19 cellular contexts compared by ENCODE assay signal in the genomic region with DNA sequence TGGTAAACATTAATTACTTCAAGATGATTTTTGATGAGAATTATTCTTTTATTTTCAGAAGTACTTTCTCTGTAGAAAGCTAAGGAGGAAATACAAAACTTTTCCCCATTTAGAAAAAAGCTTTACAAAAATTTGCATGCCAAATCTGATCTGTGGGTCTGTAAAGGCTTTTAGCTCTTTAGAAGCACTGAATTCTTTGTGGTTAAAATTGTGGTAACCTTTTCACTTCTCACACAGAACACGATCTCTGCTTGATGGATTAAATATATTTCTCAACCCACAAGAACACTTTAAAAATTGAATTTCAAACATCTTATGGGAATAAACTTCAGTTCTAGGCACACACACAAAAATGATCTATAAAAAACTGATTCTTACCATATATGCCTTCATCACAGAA.
DNase-seq lines count a peak whose midpoint lies in the region; ATAC-seq and TF ChIP-seq lines count a peak whose summit lies in the region.
"Had no signal": no experiment of that assay in that cellular context is flagged by ENCODE, and none has a peak within 500 bp of the region (broad histone marks: within the 10 kb centered on the region; RNA-seq: fewer than 3 reads in every experiment).

No MANE protein-coding gene starts in this region.

- H3K27ac ChIP-seq in Karpas-422 (ENCODE audit: low read length) (peak overlapping the region; percentile 89), gastrocnemius medialis (no peak overlapping the region)
- H3K27ac ChIP-seq: ascending aorta, hepatocyte, HL-60, RWPE1, tibial artery had no signal

- peaks cover 0 to 76% (median 40%) of the 10 kb centered on the region in 3 donors for H3K36me3 Mint-ChIP-seq in naive thymus-derived CD8-positive, alpha-beta T cell

- H3K4me2 ChIP-seq in Karpas-422 (ENCODE audit: low read depth, low read length, poor library complexity, severe bottlenecking) = peak overlapping the region; percentile 75
- H3K4me2 ChIP-seq: hepatocyte had no signal

- in situ Hi-C loops in astrocyte of the cerebellum (cut with HindIII; ENCODE audit: low sequenced_read_pairs) (loop anchor here (5.0 kb wide), 1 partner anchor 85 kb away; a partner anchor contains a TSS), gastrocnemius medialis (cut with MboI; ENCODE audit: low sequenced_read_pairs in 4 of 4) (no loop called here)

- H3K9me3 ChIP-seq in Karpas-422 (ENCODE audit: low read length) (no peaks in the 10 kb centered on the region), gastrocnemius medialis (no peaks in the 10 kb centered on the region)
- H3K9me3 ChIP-seq: ascending aorta, tibial artery had no signal

- H3K4me3 Mint-ChIP-seq in naive thymus-derived CD8-positive, alpha-beta T cell = peak overlapping the region in 7 of 10 donors; percentile 2 to 60 (median 21)

- no peak overlapping the region for H3K4me3 ChIP-seq in GM12865 (ENCODE audit: low read depth, low read length)
- H3K4me3 ChIP-seq in Karpas-422 (ENCODE audit: low read length) = peak overlapping the region; percentile 27
- no peak overlapping the region for H3K4me3 ChIP-seq in astrocyte of the cerebellum (ENCODE audit: low read depth, low read length)
- no peak overlapping the region for H3K4me3 ChIP-seq in gastrocnemius medialis
- H3K4me3 ChIP-seq: ascending aorta, hepatocyte, tibial artery had no signal

- POLR2A ChIA-PET in naive thymus-derived CD8-positive, alpha-beta T cell (lab: Charles Lee) = no interaction called here

- DNase-seq in GM12865 (ENCODE audit: low read depth) (peak; percentile 17), Karpas-422 (peak; percentile 77), astrocyte of the cerebellum (ENCODE audit: low read depth) (peak; percentile 55), EL (no peak), gastrocnemius medialis (no peak), retina (no peak)
- DNase-seq in naive thymus-derived CD8-positive, alpha-beta T cell = peak in 3 of 10 donors; percentile 6 to 14 (median 11)
- DNase-seq: activated gamma-delta T cell treated with Interleukin-2 at 50 U/mL for 16 hours; IMR-90; NCI-H187 treated with DMSO at 0.1 percent for 48 hours; NCI-H446; stimulated activated CD4-positive, alpha-beta T cell treated with anti-CD3 and anti-CD28 coated beads, Interleukin-2, amount 100 ng/mL, for 24 hours; stimulated activated naive CD8-positive, alpha-beta T cell treated with anti-CD3 and anti-CD28 coated beads, Interleukin-15, Interleukin-2, amounts not matched to agents 100 U/mL and 50 U/mL, for 24 hours; SW 1271; tibial artery had no signal

- H3K27me3 ChIP-seq in Karpas-422 (ENCODE audit: low read length) (no peaks in the 10 kb centered on the region), gastrocnemius medialis (no peaks in the 10 kb centered on the region)
- H3K27me3 ChIP-seq: ascending aorta, hepatocyte, tibial artery had no signal

- no peaks in the 10 kb centered on the region for H3K27me3 Mint-ChIP-seq in naive thymus-derived CD8-positive, alpha-beta T cell

- intact Hi-C loops in gastrocnemius medialis (cut with DNase I; ENCODE audit: low total_unique reads) = no loop called here

- H3K9me3 Mint-ChIP-seq in naive thymus-derived CD8-positive, alpha-beta T cell = no peaks in the 10 kb centered on the region

- H2AFZ ChIP-seq in Karpas-422 (ENCODE audit: low read length) = no peak overlapping the region
- H2AFZ ChIP-seq: hepatocyte had no signal

- TF ChIP-seq CTCF in GM12865 (IDR thresholded peaks at IDR 0.05; ENCODE audit: insufficient read depth, low read depth, low read length, missing control alignments) = no peak
- TF ChIP-seq CTCF in astrocyte of the cerebellum (IDR thresholded peaks at IDR 0.05; ENCODE audit: low read depth, low read length, missing control alignments) = no peak
- no peak for TF ChIP-seq CTCF in gastrocnemius medialis (IDR thresholded peaks at IDR 0.05 in 4 of 5, conservative IDR thresholded peaks at IDR 0.05 in 1 of 5)

- H3K79me2 ChIP-seq in Karpas-422 (ENCODE audit: low read length) = no peaks in the 10 kb centered on the region; the same call in 1 of the 2 replicates
- H3K79me2 ChIP-seq: hepatocyte had no signal

- no peaks in the 10 kb centered on the region for H4K20me1 ChIP-seq in Karpas-422 (ENCODE audit: insufficient read depth, low read depth, low read length)

- H3K36me3 ChIP-seq in Karpas-422 (ENCODE audit: insufficient read depth, low read length) (peaks cover 18% of the 10 kb centered on the region; the same call in 1 of the 2 replicates), gastrocnemius medialis (peaks cover 0 to 26% of the 10 kb centered on the region in 2 donors)

- H3K4me1 ChIP-seq in Karpas-422 (ENCODE audit: low read length) (peaks cover 34% of the 10 kb centered on the region), gastrocnemius medialis (no peaks in the 10 kb centered on the region)
- H3K4me1 ChIP-seq: ascending aorta, tibial artery had no signal

- peak overlapping the region; percentile 44 for H3K9ac ChIP-seq in Karpas-422 (ENCODE audit: low read length)

- H3K4me1 Mint-ChIP-seq in naive thymus-derived CD8-positive, alpha-beta T cell = peaks cover 1 to 21% (median 17%) of the 10 kb centered on the region in 4 donors

- H3K27ac Mint-ChIP-seq in naive thymus-derived CD8-positive, alpha-beta T cell = peak overlapping the region in 8 of 10 donors; percentile 13 to 81 (median 60)

- ATAC-seq in naive thymus-derived CD8-positive, alpha-beta T cell = peak in 1 of 2 donors; percentile 32
- ATAC-seq in gastrocnemius medialis = no peak
- ATAC-seq: stimulated activated naive CD8-positive, alpha-beta T cell treated with anti-CD3 and anti-CD28 coated beads, Interleukin-15, Interleukin-2, amounts not matched to agents 100 U/mL and 50 U/mL, for 24 hours had no signal

- TF ChIP-seq POLR2A in gastrocnemius medialis (IDR thresholded peaks at IDR 0.05) = no peak

- no peaks in the 10 kb centered on the region for H3K9me2 ChIP-seq in Karpas-422 (replicated peaks; ENCODE audit: insufficient read depth, low read length)

Comparison
In these comparisons a context has a peak if more than half of its experiments do, and no peak if none do; other contexts are left out.
1. DNase-seq: peak in GM12865 (single experiment), Karpas-422 (single experiment) and astrocyte of the cerebellum (single experiment); none in EL (single experiment), gastrocnemius medialis (0 of 2) and retina (single experiment).